27 cellular contexts compared by ENCODE assay signal in genomic region chr6:170393033-170393432, GRCh38.
"Had no signal": no experiment of that assay in that cellular context is flagged by ENCODE, and none has a peak within 500 bp of the region (broad histone marks: within the 10 kb centered on the region; RNA-seq: fewer than 3 reads in every experiment).

No MANE protein-coding gene starts in this region.

- H3K4me3 ChIP-seq: left ventricle myocardium inferior, lung, mucosa of descending colon, pancreas, prostate gland, sigmoid colon, spleen, suprapubic skin, thoracic aorta, tibial artery, upper lobe of right lung had no signal

- H3K4me3 Mint-ChIP-seq: naive thymus-derived CD4-positive, alpha-beta T cell; natural killer cell treated with Interleukin-12 subunit alpha and Interleukin-12 subunit beta and Interleukin-15 and Interleukin-18, amount 100 ng/mL, for 72 hours; neural crest cell; stimulated activated effector memory CD8-positive, alpha-beta T cell treated with anti-CD3 and anti-CD28 coated beads, Interleukin-12 subunit alpha, Interleukin-12 subunit beta, amount 100 ng/mL, for 72 hours; stimulated activated naive CD8-positive, alpha-beta T cell treated with anti-CD3 and anti-CD28 coated beads, Interleukin-15, Interleukin-2, amounts not matched to agents 100 ng/mL and 50 ng/mL, for 24 hours had no signal

- H3K27me3 Mint-ChIP-seq: naive thymus-derived CD4-positive, alpha-beta T cell; natural killer cell treated with Interleukin-12 subunit alpha and Interleukin-12 subunit beta and Interleukin-15 and Interleukin-18, amount 100 ng/mL, for 72 hours; stimulated activated naive CD8-positive, alpha-beta T cell treated with anti-CD3 and anti-CD28 coated beads, Interleukin-15, Interleukin-2, amounts not matched to agents 100 ng/mL and 50 ng/mL, for 24 hours had no signal

- DNase-seq: hippocampal formation; islet precursor cell; left ventricle myocardium inferior; mesendoderm; midbrain; mucosa of descending colon; naive thymus-derived CD4-positive, alpha-beta T cell; nucleus accumbens; pancreas; retina; right cardiac atrium; sigmoid colon; small intestine; spleen; stimulated activated CD4-positive, alpha-beta T cell treated with anti-CD3 and anti-CD28 coated beads, Interleukin-4, amount 100 ng/mL, for 24 hours; stimulated activated naive CD4-positive, alpha-beta T cell; tibial artery; trophoblast cell; upper lobe of right lung had no signal

- H3K4me1 Mint-ChIP-seq: neural crest cell had no signal

- H3K27ac ChIP-seq: left ventricle myocardium inferior, pancreas, prostate gland, sigmoid colon, spleen, suprapubic skin, thoracic aorta, tibial artery, upper lobe of right lung had no signal

- H3K27me3 ChIP-seq: pancreas, sigmoid colon, spleen, suprapubic skin, tibial artery, upper lobe of right lung had no signal

- H3K9me3 ChIP-seq: left ventricle myocardium inferior, mucosa of descending colon, pancreas, prostate gland, sigmoid colon, spleen, suprapubic skin, thoracic aorta, tibial artery, upper lobe of right lung had no signal

- ATAC-seq: mucosa of descending colon; naive thymus-derived CD4-positive, alpha-beta T cell; pancreas; right cardiac atrium had no signal

- H3K4me1 ChIP-seq: pancreas, prostate gland, spleen, suprapubic skin, tibial artery, upper lobe of right lung had no signal

- H3K9me3 Mint-ChIP-seq: naive thymus-derived CD4-positive, alpha-beta T cell; natural killer cell treated with Interleukin-12 subunit alpha and Interleukin-12 subunit beta and Interleukin-15 and Interleukin-18, amount 100 ng/mL, for 72 hours; stimulated activated effector memory CD8-positive, alpha-beta T cell treated with anti-CD3 and anti-CD28 coated beads, Interleukin-12 subunit alpha, Interleukin-12 subunit beta, amount 100 ng/mL, for 72 hours; stimulated activated naive CD8-positive, alpha-beta T cell treated with anti-CD3 and anti-CD28 coated beads, Interleukin-15, Interleukin-2, amounts not matched to agents 100 ng/mL and 50 ng/mL, for 24 hours had no signal
